8 cellular contexts compared by ENCODE assay signal in the genomic region with DNA sequence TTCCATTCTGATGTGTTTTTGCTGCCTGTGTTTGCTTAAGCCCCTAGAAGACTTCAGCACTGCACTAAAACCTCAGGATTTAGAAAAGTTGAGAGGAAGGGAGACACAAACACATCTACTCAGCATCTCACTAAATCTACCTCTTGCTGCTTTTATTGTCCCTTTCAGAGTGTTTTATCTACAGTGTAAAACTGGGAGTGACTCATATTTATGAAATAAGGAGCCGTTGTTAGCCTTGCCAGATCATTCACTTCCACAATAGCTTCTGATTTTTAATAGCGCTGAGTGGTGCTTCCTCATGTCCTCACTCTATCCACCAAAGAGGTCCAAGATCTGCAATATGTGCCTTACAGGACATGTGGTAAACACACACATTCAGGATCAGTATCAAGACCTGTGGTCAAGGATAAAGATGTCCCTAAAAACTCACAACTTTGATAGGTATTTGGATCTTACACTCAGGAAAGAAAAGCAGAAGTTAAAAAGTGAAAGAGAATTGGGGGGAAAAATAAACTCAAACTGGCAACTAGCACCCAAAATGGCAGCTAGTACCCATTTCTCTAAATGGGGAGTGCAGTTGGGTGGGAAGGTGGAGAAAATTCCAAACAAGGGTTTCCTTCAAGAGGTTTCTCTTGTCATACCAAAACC. TPM values are rescaled to one million over a fixed set of nuclear protein-coding genes. Genes with fewer than 3 reads are reported as not detected.
DNase-seq lines count a peak whose midpoint lies in the region; ATAC-seq, FAIRE-seq and TF ChIP-seq lines count a peak whose summit lies in the region.

No MANE protein-coding gene starts in this region.

- TF ChIP-seq POLR2A in K562 (conservative IDR thresholded peaks at IDR 0.05), result no peak
- TF ChIP-seq POLR2A in gastrocnemius medialis (IDR thresholded peaks at IDR 0.05), result no peak

- no peak; a peak in 1 of 4 replicates for TF ChIP-seq RAD21 in K562 (CRISPR knock-in tag; conservative IDR thresholded peaks at IDR 0.05 in 1 of 2, IDR thresholded peaks at IDR 0.05 in 1 of 2)

- TF ChIP-seq CTCF in K562 (IDR thresholded peaks at IDR 0.05 in 2 of 3, conservative IDR thresholded peaks at IDR 0.05 in 1 of 3; ENCODE audit: insufficient read depth in 2 of 3, low read depth in 1 of 3, low read length in 3 of 3), result no peak
- no peak for TF ChIP-seq CTCF in gastrocnemius medialis (IDR thresholded peaks at IDR 0.05 in 4 of 5, conservative IDR thresholded peaks at IDR 0.05 in 1 of 5)

- in situ Hi-C loops in K562 (cut with MboI), result no loop called here
- in situ Hi-C loops in gastrocnemius medialis (cut with MboI; ENCODE audit: low sequenced_read_pairs in 4 of 4), result loop anchor here (25.0 kb wide), 3 partner anchors 164 to 911 kb away; no protein-coding TSS in a partner anchor

- H3K36me3 ChIP-seq in K562 (ENCODE audit: control insufficient read depth, insufficient read depth, low read length), result peaks cover 5% of the 10 kb centered on the region; the same call in 2 of the 3 replicates
- no peaks in the 10 kb centered on the region for H3K36me3 ChIP-seq in gastrocnemius medialis
- H3K36me3 ChIP-seq in effector memory CD4-positive, alpha-beta T cell (ENCODE audit: control insufficient read depth, insufficient read depth, low read length), result no peaks in the 10 kb centered on the region

- H3K27me3 ChIP-seq in K562 (ENCODE audit: control insufficient read depth in 2 of 2, insufficient read depth in 2 of 2, low read length in 2 of 2), result no peaks in the 10 kb centered on the region
- no peaks in the 10 kb centered on the region for H3K27me3 ChIP-seq in gastrocnemius medialis
- H3K27me3 ChIP-seq in effector memory CD4-positive, alpha-beta T cell (replicated peaks; ENCODE audit: control insufficient read depth, insufficient read depth, low read length, poor library complexity, severe bottlenecking), result no peaks in the 10 kb centered on the region

- H3K4me1 ChIP-seq in K562 (replicated peaks in 1 of 2; ENCODE audit: control insufficient read depth in 2 of 2, insufficient read depth in 2 of 2, low read length in 2 of 2) (peaks cover 0 to 52% of the 10 kb centered on the region in 2 experiments; a peak in 4 of 5 replicates), gastrocnemius medialis (peaks cover 61 to 81% of the 10 kb centered on the region in 2 donors)
- H3K4me1 ChIP-seq in effector memory CD4-positive, alpha-beta T cell (ENCODE audit: control insufficient read depth, insufficient read depth, low read length, poor library complexity, severe bottlenecking), result peaks cover 25% of the 10 kb centered on the region

- WGBS in K562 (ENCODE audit: insufficient coverage, low coverage, missing lambda C conversion rate), result 19% methylated on average over 2 of the region's 2 CpGs

- peaks cover 33% of the 10 kb centered on the region for H3K79me2 ChIP-seq in K562 (ENCODE audit: control insufficient read depth, insufficient read depth, low read length)

- H3K4me2 ChIP-seq in K562 (ENCODE audit: insufficient read depth, low read length), result no peak overlapping the region

- no peak for DNase-seq in activated CD4-positive, CD25-positive, alpha-beta regulatory T cell (lab: John Stamatoyannopoulos, UW)
- no peak for DNase-seq in K562 (ENCODE audit: extremely low read depth in 1 of 4, low spot score in 3 of 4)
- DNase-seq in gastrocnemius medialis, result no peak
- no peak for DNase-seq in NCI-H1930 (lab: John Stamatoyannopoulos, UW)
- DNase-seq in effector memory CD4-positive, alpha-beta T cell, result no peak
- DNase-seq in putamen (ENCODE audit: low spot score), result no peak

- no peaks in the 10 kb centered on the region for H3K9me1 ChIP-seq in K562 (ENCODE audit: control insufficient read depth, insufficient read depth, low read length)

- ATAC-seq in activated CD4-positive, CD25-positive, alpha-beta regulatory T cell treated with anti-CD3 and anti-CD28 coated beads, Interleukin-2, amount 50 U/mL, for 24 hours, result peak; percentile 47 to 50
- ATAC-seq in HG03460 (IDR thresholded peaks at IDR 0.05; ENCODE audit: unreplicated experiment) (peak; percentile 16), K562 (no peak), gastrocnemius medialis (peak in 1 of 2 donors; percentile 13)

- no peak for FAIRE-seq in K562 (lab: Jason Lieb, UNC)

- peak overlapping the region; percentile 28 for H2AFZ ChIP-seq in K562 (ENCODE audit: low read depth, low read length)

- BruUV-seq in K562 (replicated peaks; lab: Mats Ljungman, UMichigan), result no TSS peak

- intact Hi-C loops in K562 (cut with micrococcal nuclease), result no loop called here
- intact Hi-C loops in gastrocnemius medialis (cut with DNase I; ENCODE audit: low total_unique reads), result no loop called here

- CTCF ChIA-PET in K562 (lab: Yijun Ruan, JAX; ENCODE audit: low intra/inter-chr PET ratio), result interaction anchor here (0.5 kb wide), 1 partner anchor 405 kb away, joined by 3 read pairs; no protein-coding TSS in a partner anchor

- H4K20me1 ChIP-seq in K562 (replicated peaks; ENCODE audit: control insufficient read depth, insufficient read depth, low read length), result no peaks in the 10 kb centered on the region

- TF ChIP-seq EP300 in K562 (IDR thresholded peaks at IDR 0.05; ENCODE audit: low read length), result no peak

- H3K9me3 ChIP-seq in K562 (replicated peaks; ENCODE audit: control insufficient read depth, insufficient read depth, low read depth, low read length), result peaks cover 4% of the 10 kb centered on the region; the same call in 1 of the 2 replicates
- H3K9me3 ChIP-seq in gastrocnemius medialis, result no peaks in the 10 kb centered on the region
- no peaks in the 10 kb centered on the region for H3K9me3 ChIP-seq in effector memory CD4-positive, alpha-beta T cell (ENCODE audit: control insufficient read depth, low read length)

- POLR2A ChIA-PET in K562 (lab: Yijun Ruan, JAX), result interaction anchor here (1.2 to 1.8 kb wide), 3 partner anchors 11 to 16 kb away, joined by 4 to 5 read pairs (median 5); partner anchors contain the start of gene DUSP10

- H3K4me3 ChIP-seq in K562, result no peak overlapping the region
- no peak overlapping the region for H3K4me3 ChIP-seq in gastrocnemius medialis
- no peak overlapping the region for H3K4me3 ChIP-seq in effector memory CD4-positive, alpha-beta T cell (ENCODE audit: insufficient read depth, low read depth, low read length, poor library complexity, severe bottlenecking)

- H3K27ac ChIP-seq in K562 (ENCODE audit: extremely low read depth, low read depth, low read length) (peak overlapping the region; percentile 54; the same call in 1 of the 3 replicates), gastrocnemius medialis (peak overlapping the region; percentile 56 to 78 (median 64))
- H3K27ac ChIP-seq in effector memory CD4-positive, alpha-beta T cell (ENCODE audit: insufficient read depth, low read length, poor library complexity, severe bottlenecking), result no peak overlapping the region

- no peak overlapping the region; a peak in 1 of 4 replicates for H3K9ac ChIP-seq in K562 (ENCODE audit: insufficient read depth in 1 of 2, low read depth in 2 of 2, low read length in 2 of 2)

TF ChIP-seq in K562, 482 proteins besides CTCF, POLR2A, EP300 and RAD21 (continues in another document):
- TF ChIP-seq, protein P1, sequence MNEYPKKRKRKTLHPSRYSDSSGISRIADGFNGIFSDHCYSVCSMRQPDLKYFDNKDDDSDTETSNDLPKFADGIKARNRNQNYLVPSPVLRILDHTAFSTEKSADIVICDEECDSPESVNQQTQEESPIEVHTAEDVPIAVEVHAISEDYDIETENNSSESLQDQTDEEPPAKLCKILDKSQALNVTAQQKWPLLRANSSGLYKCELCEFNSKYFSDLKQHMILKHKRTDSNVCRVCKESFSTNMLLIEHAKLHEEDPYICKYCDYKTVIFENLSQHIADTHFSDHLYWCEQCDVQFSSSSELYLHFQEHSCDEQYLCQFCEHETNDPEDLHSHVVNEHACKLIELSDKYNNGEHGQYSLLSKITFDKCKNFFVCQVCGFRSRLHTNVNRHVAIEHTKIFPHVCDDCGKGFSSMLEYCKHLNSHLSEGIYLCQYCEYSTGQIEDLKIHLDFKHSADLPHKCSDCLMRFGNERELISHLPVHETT (CRISPR knock-in tag; conservative IDR thresholded peaks at IDR 0.05 in 1 of 2, IDR thresholded peaks at IDR 0.05 in 1 of 2), result peak in 1 of 2 experiments; percentile 71; a peak in 2 of 4 replicates
- TF ChIP-seq HDGF (IDR thresholded peaks at IDR 0.05) (no peak), TARDBP (IDR thresholded peaks at IDR 0.05) (no peak), ZNF184 (CRISPR knock-in tag; IDR thresholded peaks at IDR 0.05) (no peak)
- TF ChIP-seq, protein P2, sequence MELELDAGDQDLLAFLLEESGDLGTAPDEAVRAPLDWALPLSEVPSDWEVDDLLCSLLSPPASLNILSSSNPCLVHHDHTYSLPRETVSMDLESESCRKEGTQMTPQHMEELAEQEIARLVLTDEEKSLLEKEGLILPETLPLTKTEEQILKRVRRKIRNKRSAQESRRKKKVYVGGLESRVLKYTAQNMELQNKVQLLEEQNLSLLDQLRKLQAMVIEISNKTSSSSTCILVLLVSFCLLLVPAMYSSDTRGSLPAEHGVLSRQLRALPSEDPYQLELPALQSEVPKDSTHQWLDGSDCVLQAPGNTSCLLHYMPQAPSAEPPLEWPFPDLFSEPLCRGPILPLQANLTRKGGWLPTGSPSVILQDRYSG (tag; conservative IDR thresholded peaks at IDR 0.05; ENCODE audit: low read depth), result no peak

RNA-seq across cellular contexts. Expression of gene DUSP10, which starts 16.1 kb away (rescaled TPM):
- 5.0 and 6.0 TPM in 2 replicates for total RNA-seq in K562 (2011; cell fraction: chromatin; rRNA removed; ENCODE audit: low replicate concordance)
- total RNA-seq in K562 (2011; cell fraction: nucleolus; rRNA removed), result 3.9 and 4.0 TPM in 2 replicates
- 3.6 and 4.4 TPM in 2 replicates for total RNA-seq in K562 (2011; cell fraction: nucleoplasm; rRNA removed)
- 6.6 and 7.3 TPM in 2 replicates for total RNA-seq in K562 (2014; rRNA removed)
- 6.3 and 7.6 TPM in 2 replicates for total RNA-seq in K562 (2014; rRNA removed; fragmentation: Illumina TruSeq; extraction: Trizol)
- total RNA-seq in K562 (2015; rRNA removed; fragmentation: Illumina TruSeq; extraction: Trizol), result 7.0 and 7.8 TPM in 2 replicates
- total RNA-seq in K562 (2021), result 5.9 and 6.1 TPM in 2 replicates
- 1.7 and 3.1 TPM in 2 replicates for polyA plus RNA-seq in K562 (2011; rRNA removed)
- 3.6 and 4.4 TPM in 2 replicates for polyA plus RNA-seq in K562 (2011; cell fraction: cytosol; rRNA removed)
- 3.0 and 4.0 TPM in 2 replicates for polyA plus RNA-seq in K562 (2011; cell fraction: nucleus; rRNA removed)
- 5.8 and 10.6 TPM in 2 replicates for polyA plus RNA-seq in K562 (2012)
- 6.2 and 8.3 TPM in 2 replicates for polyA plus RNA-seq in K562 (2014; fragmentation: Illumina TruSeq; extraction: Trizol)
- 1 to 10 TPM; 3.8 to 5.5 TPM for polyA plus RNA-seq in K562 (2014; fragmentation: Nextera tagmentation; extraction: Ambion mirVana)
- polyA plus RNA-seq in K562 (2014; rRNA removed), result 5.4 and 6.6 TPM in 2 replicates
- polyA minus RNA-seq in K562 (2011; rRNA and poly(A)+ RNA removed), result 4.8 and 6.1 TPM in 2 replicates
- polyA minus RNA-seq in K562 (2011; cell fraction: cytosol; rRNA and poly(A)+ RNA removed), result 1.0 and 1.4 TPM in 2 replicates
- polyA minus RNA-seq in K562 (2011; cell fraction: nucleus; rRNA and poly(A)+ RNA removed), result 4.8 and 8.7 TPM in 2 replicates
- total RNA-seq in gastrocnemius medialis, result 1 to 10 TPM; 2.9 to 7.0 (median 5.9) TPM
